In the genomic region with DNA sequence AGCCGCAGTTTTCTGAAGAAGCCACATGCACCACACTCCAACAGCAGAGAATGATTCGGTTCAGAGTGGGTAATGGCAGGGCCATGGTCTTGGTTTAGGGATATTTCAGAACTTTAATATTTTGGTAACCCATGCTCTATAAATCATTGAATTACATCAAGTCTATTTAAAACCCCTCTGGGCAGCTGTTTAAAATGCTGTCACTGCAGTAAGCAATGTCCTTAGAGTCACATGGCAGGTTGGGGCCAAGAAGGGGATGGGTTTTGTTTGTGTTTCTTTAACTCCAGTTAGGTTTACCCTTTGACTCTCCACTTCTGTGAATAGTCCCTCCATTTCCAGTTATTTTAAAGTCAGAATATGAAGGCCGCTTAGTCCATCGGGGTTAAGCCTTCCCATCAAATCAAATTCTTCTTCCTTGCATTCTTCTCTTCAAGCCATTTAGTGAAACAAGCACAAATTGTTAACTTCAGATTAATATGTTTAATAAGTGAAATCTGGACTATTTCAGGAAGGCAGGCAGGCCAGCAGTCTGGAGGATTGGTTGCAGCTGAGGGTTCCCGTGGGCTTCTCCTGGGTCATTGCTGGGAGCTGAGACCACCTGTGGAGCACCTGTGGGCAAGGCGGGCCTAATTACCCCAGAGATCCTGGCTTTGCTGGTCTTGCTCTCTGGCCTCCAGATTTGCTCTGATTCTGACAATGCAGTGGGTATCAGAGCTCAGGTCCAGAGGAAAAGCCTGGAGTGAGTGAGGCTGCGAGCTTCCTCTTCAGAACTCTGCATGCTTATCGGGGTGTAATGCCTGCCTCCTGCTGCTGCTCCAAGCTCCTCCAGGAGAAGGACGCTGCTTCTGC, we compare ENCODE assay signal across 1 cellular context.
TF ChIP-seq lines count a peak whose summit lies in the region.

No MANE protein-coding gene starts in this region.

TF ChIP-seq in HEK293, 187 proteins besides CTCF, POLR2A, EP300 and RAD21 (continued from another document):
- TF ChIP-seq ZBTB17 (tag by site-specific recombination; IDR thresholded peaks at IDR 0.05): peak; percentile 70
- peak; percentile 87 for TF ChIP-seq SCRT1 (tag by site-specific recombination; IDR thresholded peaks at IDR 0.05; ENCODE audit: borderline replicate concordance)
